Comparison of ENCODE assay signal across 16 cellular contexts in genomic region chr4:2574058-2574457, GRCh38. TPM values are rescaled to one million over a fixed set of nuclear protein-coding genes. Genes with fewer than 3 reads are reported as not detected.
DNase-seq lines count a peak whose midpoint lies in the region; ATAC-seq, FAIRE-seq and TF ChIP-seq lines count a peak whose summit lies in the region.
"Had no signal": no experiment of that assay in that cellular context is flagged by ENCODE, and none has a peak within 500 bp of the region (broad histone marks: within the 10 kb centered on the region; RNA-seq: fewer than 3 reads in every experiment).

No MANE protein-coding gene starts in this region.

- 98% methylated on average over 7 of the region's 7 CpGs for WGBS in HepG2 (ENCODE audit: low lambda C conversion rate)
- WGBS in GM23248 (ENCODE audit: low coverage in 1 of 2, low lambda C conversion rate in 2 of 2, missing lambda C conversion rate in 2 of 2), 2 experiments, result 94 to 95% methylated on average over 7 of the region's 7 CpGs

- H3K4me3 ChIP-seq in breast epithelium (no peak overlapping the region), HepG2 (replicated peaks in 1 of 3; ENCODE audit: insufficient read depth in 1 of 3, low read depth in 2 of 3, low read length in 3 of 3) (no peak overlapping the region), GM23248 (no peak overlapping the region)
- H3K4me3 ChIP-seq: colonic mucosa, left lung had no signal

- ATAC-seq in T-helper 17 cell (no peak), HepG2 (peak; percentile 32; the same call in 2 of the 3 replicates)
- ATAC-seq in stimulated activated naive B cell treated with anti-CD40 and anti-IgM and Interleukin-4, amounts not matched to agents 10 μg/mL and 1 μg/mL and 100 μg/mL, for 72 hours (replicated peaks), result no peak

- H2AFZ ChIP-seq in HepG2 (ENCODE audit: low read length), result no peak overlapping the region
- no peak overlapping the region for H2AFZ ChIP-seq in GM23248

- H3K36me3 Mint-ChIP-seq in MCF 10A (ENCODE audit: insufficient read depth, unreplicated experiment) (peaks cover 9% of the 10 kb centered on the region), T-helper 17 cell (ENCODE audit: low read depth) (peaks cover 5% of the 10 kb centered on the region), Calu3 (ENCODE audit: insufficient read depth, unreplicated experiment) (peaks cover 6% of the 10 kb centered on the region)
- peaks cover 11 to 26% of the 10 kb centered on the region in 2 donors for H3K36me3 Mint-ChIP-seq in stimulated activated naive B cell treated with anti-CD40 and anti-IgM and Interleukin-4, amounts not matched to agents 10 μg/mL and 1 μg/mL and 100 μg/mL, for 72 hours

- no peak for TF ChIP-seq RAD21 in HepG2 (CRISPR knock-in tag; IDR thresholded peaks at IDR 0.05)

- H3K4me2 ChIP-seq in HepG2 (ENCODE audit: low read depth, low read length), result no peak overlapping the region
- H3K4me2 ChIP-seq in GM23248 (ENCODE audit: unreplicated experiment), result no peak overlapping the region

- H3K4me3 Mint-ChIP-seq in MCF 10A (ENCODE audit: unreplicated experiment) (no peak overlapping the region), T-helper 17 cell (peak overlapping the region; percentile 67), Calu3 (ENCODE audit: low read depth, unreplicated experiment) (no peak overlapping the region)
- no peak overlapping the region for H3K4me3 Mint-ChIP-seq in stimulated activated naive B cell treated with anti-CD40 and anti-IgM and Interleukin-4, amounts not matched to agents 10 μg/mL and 1 μg/mL and 100 μg/mL, for 72 hours

- no peak for TF ChIP-seq EP300 in HepG2 (IDR thresholded peaks at IDR 0.05; ENCODE audit: low read depth in 2 of 2, low read length in 2 of 2)
- TF ChIP-seq EP300 in HepG2 (CRISPR knock-in tag; IDR thresholded peaks at IDR 0.05; ENCODE audit: borderline replicate concordance), result no peak

- in situ Hi-C loops in HepG2 (cut with HindIII; ENCODE audit: extremely low pct_ligation_motif_present, low pct_unique_long_range_greater_than_20kb), result no loop called here
- in situ Hi-C loops in GM23248 (cut with MboI), result no loop called here

- no peaks in the 10 kb centered on the region for H3K9me3 ChIP-seq in breast epithelium
- no peaks in the 10 kb centered on the region for H3K9me3 ChIP-seq in T-helper 17 cell (ENCODE audit: control insufficient read depth, low read length, poor library complexity, severe bottlenecking)
- no peaks in the 10 kb centered on the region for H3K9me3 ChIP-seq in HepG2 (ENCODE audit: low read length)
- H3K9me3 ChIP-seq in GM23248 (ENCODE audit: low read depth), result no peaks in the 10 kb centered on the region
- H3K9me3 ChIP-seq: colonic mucosa, left lung had no signal

- no peaks in the 10 kb centered on the region for H3K27me3 ChIP-seq in breast epithelium
- no peaks in the 10 kb centered on the region for H3K27me3 ChIP-seq in HepG2 (ENCODE audit: control insufficient read depth in 1 of 2, insufficient read depth in 2 of 2, low read length in 2 of 2)
- no peaks in the 10 kb centered on the region for H3K27me3 ChIP-seq in GM23248 (replicated peaks; ENCODE audit: insufficient read depth)
- H3K27me3 ChIP-seq: colonic mucosa, left lung had no signal

- H3K36me3 ChIP-seq in breast epithelium (no peaks in the 10 kb centered on the region), HepG2 (replicated peaks in 1 of 2; ENCODE audit: control insufficient read depth in 1 of 2, insufficient read depth in 2 of 2, low read length in 2 of 2) (peaks cover 3 to 4% of the 10 kb centered on the region in 2 experiments; a peak in 2 of 5 replicates), GM23248 (ENCODE audit: low read depth) (no peaks in the 10 kb centered on the region)
- H3K36me3 ChIP-seq: colonic mucosa had no signal

- H3K27ac ChIP-seq in breast epithelium (no peak overlapping the region), HepG2 (ENCODE audit: extremely low read length, insufficient read depth, low read length) (no peak overlapping the region), GM23248 (no peak overlapping the region)
- H3K27ac ChIP-seq: colonic mucosa, left lung had no signal

- no peak for TF ChIP-seq POLR2A in breast epithelium (IDR thresholded peaks at IDR 0.05)
- TF ChIP-seq POLR2A in HepG2 (IDR thresholded peaks at IDR 0.05; ENCODE audit: insufficient read depth in 1 of 2, low read depth in 2 of 2, low read length in 2 of 2), result no peak

- H3K79me2 ChIP-seq in HepG2 (ENCODE audit: insufficient read depth, low read length) (peaks cover 96% of the 10 kb centered on the region), GM23248 (ENCODE audit: insufficient read depth) (peaks cover 100% of the 10 kb centered on the region)

- no peak for FAIRE-seq in HepG2 (lab: Jason Lieb, UNC)
- FAIRE-seq: frontal cortex, H1 had no signal

- no peak for DNase-seq in MCF 10A (ENCODE audit: unreplicated experiment)
- no peak for DNase-seq in breast epithelium (ENCODE audit: low spot score in 2 of 2)
- DNase-seq in T-helper 17 cell, result no peak
- no peak for DNase-seq in HepG2 (ENCODE audit: low spot score)
- DNase-seq in stimulated activated naive B cell treated with anti-CD40 and anti-IgM and Interleukin-4, amounts not matched to agents 10 μg/mL and 1 μg/mL and 100 μg/mL, for 72 hours, result no peak
- DNase-seq in NCI-H510A (lab: John Stamatoyannopoulos, UW), result no peak
- no peak for DNase-seq in GM23248
- DNase-seq in Calu3, result no peak
- DNase-seq: activated CD4-positive, alpha-beta T cell treated with anti-CD3 and anti-CD28 coated beads, Interleukin-2, amount 50 U/mL, for 1 hour; anterior cingulate cortex; colonic mucosa; left lung; NCI-H187; SHP77 treated with DMSO at 0.1 percent for 48 hours had no signal

- H3K4me1 Mint-ChIP-seq in MCF 10A (ENCODE audit: insufficient read depth, unreplicated experiment) (peaks cover 6% of the 10 kb centered on the region), T-helper 17 cell (peaks cover 44% of the 10 kb centered on the region), Calu3 (ENCODE audit: low read depth, unreplicated experiment) (peaks cover 10% of the 10 kb centered on the region)
- H3K4me1 Mint-ChIP-seq in stimulated activated naive B cell treated with anti-CD40 and anti-IgM and Interleukin-4, amounts not matched to agents 10 μg/mL and 1 μg/mL and 100 μg/mL, for 72 hours, result peaks cover 40 to 54% of the 10 kb centered on the region in 2 donors

- H3K9ac ChIP-seq in HepG2 (ENCODE audit: insufficient read depth, low read depth, low read length) (no peak overlapping the region), GM23248 (no peak overlapping the region)

- TF ChIP-seq CTCF in MCF 10A (IDR thresholded peaks at IDR 0.05; ENCODE audit: unreplicated experiment), result no peak
- TF ChIP-seq CTCF in breast epithelium (IDR thresholded peaks at IDR 0.05), result no peak
- no peak for TF ChIP-seq CTCF in HepG2 (CRISPR knock-in tag; IDR thresholded peaks at IDR 0.05)
- no peak for TF ChIP-seq CTCF in Calu3 (IDR thresholded peaks at IDR 0.05; ENCODE audit: unreplicated experiment)

- H3K9me2 ChIP-seq in GM23248 (ENCODE audit: insufficient read depth), result no peaks in the 10 kb centered on the region

- H3K27ac Mint-ChIP-seq in MCF 10A (ENCODE audit: low read depth, unreplicated experiment), result peak overlapping the region; percentile 2
- H3K27ac Mint-ChIP-seq in T-helper 17 cell, result peak overlapping the region; percentile 86
- peak overlapping the region; percentile 82 for H3K27ac Mint-ChIP-seq in stimulated activated naive B cell treated with anti-CD40 and anti-IgM and Interleukin-4, amounts not matched to agents 10 μg/mL and 1 μg/mL and 100 μg/mL, for 72 hours
- H3K27ac Mint-ChIP-seq in Calu3 (ENCODE audit: unreplicated experiment), result no peak overlapping the region

- intact Hi-C loops in MCF 10A (cut with micrococcal nuclease) (no loop called here), breast epithelium (cut with DNase I; ENCODE audit: low total_unique reads) (no loop called here), HepG2 (cut with micrococcal nuclease; ENCODE audit: unreplicated experiment) (no loop called here), Calu3 (cut with micrococcal nuclease; ENCODE audit: unreplicated experiment) (no loop called here)

- H4K20me1 ChIP-seq in HepG2 (ENCODE audit: insufficient read depth, low read length), result peaks cover 66% of the 10 kb centered on the region
- H4K20me1 ChIP-seq in GM23248 (ENCODE audit: insufficient read depth), result peaks cover 7% of the 10 kb centered on the region; the same call in 1 of the 2 replicates

- BruUV-seq in MCF 10A (replicated peaks; lab: Mats Ljungman, UMichigan) (no TSS peak), HepG2 (replicated peaks; lab: Mats Ljungman, UMichigan) (no TSS peak), Calu3 (replicated peaks; lab: Mats Ljungman, UMichigan) (no TSS peak)

- H3F3A ChIP-seq in GM23248 (ENCODE audit: insufficient read depth), result no peaks in the 10 kb centered on the region

- CTCF ChIA-PET in MCF 10A (lab: Yijun Ruan, JAX), result no interaction called here
- CTCF ChIA-PET in HepG2 (lab: Yijun Ruan, JAX; ENCODE audit: low intra/inter-chr PET ratio, low total read pairs), result no interaction called here
- CTCF ChIA-PET in Calu3 (lab: Charles Lee), result no interaction called here

- H3K4me1 ChIP-seq in breast epithelium (no peaks in the 10 kb centered on the region), HepG2 (ENCODE audit: insufficient read depth, low read length) (peaks cover 51% of the 10 kb centered on the region), GM23248 (ENCODE audit: insufficient read depth) (no peaks in the 10 kb centered on the region)
- H3K4me1 ChIP-seq: colonic mucosa had no signal

- H3K9me3 Mint-ChIP-seq in MCF 10A (ENCODE audit: unreplicated experiment) (no peaks in the 10 kb centered on the region), Calu3 (ENCODE audit: low read depth, unreplicated experiment) (no peaks in the 10 kb centered on the region)
- peaks cover 0 to 1% of the 10 kb centered on the region in 2 donors for H3K9me3 Mint-ChIP-seq in stimulated activated naive B cell treated with anti-CD40 and anti-IgM and Interleukin-4, amounts not matched to agents 10 μg/mL and 1 μg/mL and 100 μg/mL, for 72 hours

- H3K27me3 Mint-ChIP-seq in MCF 10A (ENCODE audit: insufficient read depth, unreplicated experiment), result no peaks in the 10 kb centered on the region
- H3K27me3 Mint-ChIP-seq in T-helper 17 cell, result no peaks in the 10 kb centered on the region
- no peaks in the 10 kb centered on the region for H3K27me3 Mint-ChIP-seq in stimulated activated naive B cell treated with anti-CD40 and anti-IgM and Interleukin-4, amounts not matched to agents 10 μg/mL and 1 μg/mL and 100 μg/mL, for 72 hours
- no peaks in the 10 kb centered on the region for H3K27me3 Mint-ChIP-seq in Calu3 (ENCODE audit: unreplicated experiment)

- POLR2A ChIA-PET in MCF 10A (lab: Yijun Ruan, JAX) (no interaction called here), HepG2 (lab: Yijun Ruan, JAX) (no interaction called here)

RNA-seq across cellular contexts. Expression of gene FAM193A, which starts 37.6 kb away (rescaled TPM):
- total RNA-seq in MCF 10A (2022) (30.7 and 31.3 TPM in 2 replicates), breast epithelium (10 to 100 TPM; 24.5 to 26.5 (median 24.7) TPM), T-helper 17 cell (10 to 100 TPM; 34.8 to 39.8 TPM), HepG2 (2016; rRNA removed; fragmentation: Illumina TruSeq; extraction: Trizol) (7.2 and 8.7 TPM in 2 replicates), Calu3 (2022) (20.0 and 22.2 TPM in 2 replicates)
- total RNA-seq in HepG2 (2016; cell fraction: cytosol; rRNA removed; fragmentation: Illumina TruSeq; extraction: Trizol; ENCODE audit: low read depth), result 10.0 and 11.2 TPM in 2 replicates
- 6.1 and 8.2 TPM in 2 replicates for total RNA-seq in HepG2 (2016; cell fraction: insoluble cytoplasmic fraction; rRNA removed; fragmentation: Illumina TruSeq; extraction: Trizol)
- 9.2 and 9.9 TPM in 2 replicates for total RNA-seq in HepG2 (2016; cell fraction: membrane; rRNA removed; fragmentation: Illumina TruSeq; extraction: Trizol)
- 12.3 and 15.0 TPM in 2 replicates for total RNA-seq in HepG2 (2016; cell fraction: nucleus; rRNA removed; fragmentation: Illumina TruSeq; extraction: Trizol)
- polyA plus RNA-seq in HepG2 (2011; rRNA removed) (5.7 and 6.0 TPM in 2 replicates), GM23248 (2016; fragmentation: Nextera tagmentation; extraction: Ambion mirVana) (3.8 and 5.0 TPM in 2 replicates)
- polyA plus RNA-seq in HepG2 (2011; cell fraction: cytosol; rRNA removed), result 3.9 and 4.1 TPM in 2 replicates
- polyA plus RNA-seq in HepG2 (2011; cell fraction: nucleus; rRNA removed), result 19.7 and 23.8 TPM in 2 replicates
- polyA plus RNA-seq in HepG2 (2012), result 10.7 and 11.2 TPM in 2 replicates
- polyA plus RNA-seq in HepG2 (2016; cell fraction: cytosol; fragmentation: Illumina TruSeq; extraction: Trizol; ENCODE audit: low read depth), result 1.3 and 1.9 TPM in 2 replicates
- polyA plus RNA-seq in HepG2 (2016; cell fraction: insoluble cytoplasmic fraction; fragmentation: Illumina TruSeq; extraction: Trizol; ENCODE audit: low read depth), result 6.5 and 8.6 TPM in 2 replicates
- polyA plus RNA-seq in HepG2 (2016; cell fraction: membrane; fragmentation: Illumina TruSeq; extraction: Trizol; ENCODE audit: low read depth), result 3.8 and 4.2 TPM in 2 replicates
- 32.1 and 35.7 TPM in 2 replicates for polyA plus RNA-seq in HepG2 (2016; cell fraction: nucleus; fragmentation: Illumina TruSeq; extraction: Trizol; ENCODE audit: insufficient read depth, low read depth)
- 12.2 and 18.8 TPM in 2 replicates for polyA minus RNA-seq in HepG2 (2011; rRNA and poly(A)+ RNA removed; ENCODE audit: low replicate concordance)
- polyA minus RNA-seq in HepG2 (2011; cell fraction: cytosol; rRNA and poly(A)+ RNA removed), result 10.0 and 11.0 TPM in 2 replicates
- polyA minus RNA-seq in HepG2 (2011; cell fraction: nucleus; rRNA and poly(A)+ RNA removed), result 28.3 and 28.6 TPM in 2 replicates
- total RNA-seq in GM23248 (2014; rRNA removed; shearing (Covaris generic)), result 19.0 TPM in 2 replicates
